ENCODE assay signal across 1 cellular context in genomic region chr5:72152506-72152905, GRCh38.
TF ChIP-seq lines count a peak whose summit lies in the region.

No MANE protein-coding gene starts in this region.

TF ChIP-seq in WTC11, 78 proteins besides CTCF, POLR2A, EP300 and RAD21 (continued from another document):
- TF ChIP-seq ARID4B (CRISPR knock-in tag; IDR thresholded peaks at IDR 0.05; ENCODE audit: borderline replicate concordance) (no peak), USF1 (CRISPR knock-in tag; IDR thresholded peaks at IDR 0.05) (no peak), PREB (CRISPR knock-in tag; IDR thresholded peaks at IDR 0.05; ENCODE audit: borderline replicate concordance) (no peak), ZNF512 (CRISPR knock-in tag; IDR thresholded peaks at IDR 0.05; ENCODE audit: borderline replicate concordance) (no peak), MYBL2 (CRISPR knock-in tag; IDR thresholded peaks at IDR 0.05) (no peak), ZNF532 (CRISPR knock-in tag; IDR thresholded peaks at IDR 0.05; ENCODE audit: borderline replicate concordance) (no peak), PRDM15 (CRISPR knock-in tag; IDR thresholded peaks at IDR 0.05) (no peak), MLX (CRISPR knock-in tag; IDR thresholded peaks at IDR 0.05) (no peak)
TF ChIP-seq in WTC11: peak in this region for 0.
